ENCODE assay signal across 18 cellular contexts in genomic region chr20:59678951-59679350, GRCh38.
"Had no signal": no experiment of that assay in that cellular context is flagged by ENCODE, and none has a peak within 500 bp of the region (broad histone marks: within the 10 kb centered on the region; RNA-seq: fewer than 3 reads in every experiment).

No MANE protein-coding gene starts in this region.

- H3K4me3 Mint-ChIP-seq: T-cell had no signal

- H3K27ac Mint-ChIP-seq: T-cell had no signal

- H3K9me3 Mint-ChIP-seq: T-cell had no signal

- H3K36me3 Mint-ChIP-seq: T-cell had no signal

- H3K27me3 ChIP-seq: MG63 had no signal

- H3K4me1 Mint-ChIP-seq: T-cell had no signal

- H3K36me3 ChIP-seq: MG63 had no signal

- H3K4me3 ChIP-seq: MG63 had no signal

- ATAC-seq: HepG2, T-cell had no signal

- DNase-seq: IMR-90, KG1, MG63, NCI-H1105, NCI-H1417, NCI-H1436 treated with DMSO at 0.1 percent for 48 hours, NCI-H1694, NCI-H187 treated with DMSO at 0.1 percent for 48 hours, NCI-H2029 treated with DMSO at 0.1 percent for 48 hours, NCI-H345, NCI-H69, NCI-H774, RPMI8226, SHP77, SK-N-SH, SW 1271, T-cell had no signal

- H3K9me3 ChIP-seq: MG63, SK-N-SH had no signal
